12 cellular contexts compared by ENCODE assay signal in genomic region chr17:77696151-77696719, GRCh38.
A peak's percentile ranks its signal among the peaks of the same experiment; 100 is the strongest.
DNase-seq lines count a peak whose midpoint lies in the region; TF ChIP-seq lines count a peak whose summit lies in the region.
"Had no signal": no experiment of that assay in that cellular context is flagged by ENCODE, and none has a peak within 500 bp of the region (broad histone marks: within the 10 kb centered on the region; RNA-seq: fewer than 3 reads in every experiment).

No MANE protein-coding gene starts in this region.

- H3K4me3 ChIP-seq in dorsolateral prefrontal cortex = peak overlapping the region in 36 of 59 donors; percentile 5 to 56 (median 31)
- H3K4me3 ChIP-seq in CD8-positive, alpha-beta memory T cell (ENCODE audit: low read length) = no peak overlapping the region
- H3K4me3 ChIP-seq: lung had no signal

- H3K36me3 ChIP-seq in CD8-positive, alpha-beta memory T cell (ENCODE audit: insufficient read depth, low read length) = no peaks in the 10 kb centered on the region

- peaks cover 1% of the 10 kb centered on the region for H3K4me1 ChIP-seq in CD8-positive, alpha-beta memory T cell (ENCODE audit: insufficient read depth, low read length)
- H3K4me1 ChIP-seq: foreskin keratinocyte had no signal

- peaks cover 0 to 3% (median 0%) of the 10 kb centered on the region in 45 donors for H3K27me3 ChIP-seq in dorsolateral prefrontal cortex
- H3K27me3 ChIP-seq in CD8-positive, alpha-beta memory T cell (ENCODE audit: insufficient read depth, low read length, poor library complexity, severe bottlenecking) = peaks cover 5% of the 10 kb centered on the region

- H3K4me1 Mint-ChIP-seq in nephron progenitor cell = peaks cover 78% of the 10 kb centered on the region
- H3K4me1 Mint-ChIP-seq in CD8-positive, alpha-beta memory T cell = peaks cover 14 to 28% (median 16%) of the 10 kb centered on the region in 3 donors

- DNase-seq in NCI-H146 (lab: John Stamatoyannopoulos, UW) (peak; percentile 41), NCI-H146 treated with DMSO at 0.1 percent for 48 hours (lab: John Stamatoyannopoulos, UW; ENCODE audit: unreplicated experiment) (no peak), NCI-H1436 (lab: John Stamatoyannopoulos, UW) (peak; percentile 56), dorsolateral prefrontal cortex (peak in 1 of 10 donors; percentile 30), nephron progenitor cell (peak; percentile 59), D341Med (ENCODE audit: low spot score) (no peak), MV-4-11 (lab: John Stamatoyannopoulos, UW) (no peak)
- DNase-seq in CD8-positive, alpha-beta memory T cell = no peak
- DNase-seq: 8988T, foreskin keratinocyte, KG1 had no signal

- H3K27ac ChIP-seq in dorsolateral prefrontal cortex = peak overlapping the region in 20 of 59 donors; percentile 21 to 80 (median 52)
- H3K27ac ChIP-seq in CD8-positive, alpha-beta memory T cell (ENCODE audit: low read depth, low read length) = no peak overlapping the region
- H3K27ac ChIP-seq: foreskin keratinocyte had no signal

- TF ChIP-seq CTCF in dorsolateral prefrontal cortex (IDR thresholded peaks at IDR 0.05 in 54 of 56, conservative IDR thresholded peaks at IDR 0.05 in 2 of 56; ENCODE audit: low read depth in 1 of 56, partially characterized antibody in 56 of 56) (no peak), nephron progenitor cell (IDR thresholded peaks at IDR 0.05) (no peak)

- H3K4me3 Mint-ChIP-seq in nephron progenitor cell = peak overlapping the region; percentile 74
- peak overlapping the region in 1 of 7 donors; percentile 75 for H3K4me3 Mint-ChIP-seq in CD8-positive, alpha-beta memory T cell

- CTCF ChIA-PET in CD8-positive, alpha-beta memory T cell (lab: Charles Lee) = no interaction called here

- POLR2A ChIA-PET in CD8-positive, alpha-beta memory T cell (lab: Charles Lee) = no interaction called here

- intact Hi-C loops in dorsolateral prefrontal cortex (cut with DNase I) = no loop called here

- no peaks in the 10 kb centered on the region for H3K9me3 ChIP-seq in CD8-positive, alpha-beta memory T cell (ENCODE audit: low read length)

- H3K9me3 Mint-ChIP-seq in nephron progenitor cell = no peaks in the 10 kb centered on the region
- H3K9me3 Mint-ChIP-seq in CD8-positive, alpha-beta memory T cell = no peaks in the 10 kb centered on the region

- H3K36me3 Mint-ChIP-seq in nephron progenitor cell (ENCODE audit: low read depth) = no peaks in the 10 kb centered on the region
- H3K36me3 Mint-ChIP-seq in CD8-positive, alpha-beta memory T cell = no peaks in the 10 kb centered on the region

- H3K27ac Mint-ChIP-seq in nephron progenitor cell = no peak overlapping the region
- peak overlapping the region in 1 of 8 donors; percentile 31 for H3K27ac Mint-ChIP-seq in CD8-positive, alpha-beta memory T cell

- H3K27me3 Mint-ChIP-seq in nephron progenitor cell (ENCODE audit: low read depth, poor library complexity) = peaks cover 66% of the 10 kb centered on the region
- H3K27me3 Mint-ChIP-seq in CD8-positive, alpha-beta memory T cell = peaks cover 16 to 27% of the 10 kb centered on the region in 2 donors

Comparison
In these comparisons a context has a peak if more than half of its experiments do, and no peak if none do; other contexts are left out.
1. DNase-seq: peak in NCI-H146 (single experiment), NCI-H1436 (single experiment) and nephron progenitor cell (single experiment); none in NCI-H146 treated with DMSO at 0.1 percent for 48 hours (single experiment), D341Med (single experiment), MV-4-11 (single experiment) and CD8-positive, alpha-beta memory T cell (0 of 5).